9 cellular contexts compared by ENCODE assay signal in the genomic region with DNA sequence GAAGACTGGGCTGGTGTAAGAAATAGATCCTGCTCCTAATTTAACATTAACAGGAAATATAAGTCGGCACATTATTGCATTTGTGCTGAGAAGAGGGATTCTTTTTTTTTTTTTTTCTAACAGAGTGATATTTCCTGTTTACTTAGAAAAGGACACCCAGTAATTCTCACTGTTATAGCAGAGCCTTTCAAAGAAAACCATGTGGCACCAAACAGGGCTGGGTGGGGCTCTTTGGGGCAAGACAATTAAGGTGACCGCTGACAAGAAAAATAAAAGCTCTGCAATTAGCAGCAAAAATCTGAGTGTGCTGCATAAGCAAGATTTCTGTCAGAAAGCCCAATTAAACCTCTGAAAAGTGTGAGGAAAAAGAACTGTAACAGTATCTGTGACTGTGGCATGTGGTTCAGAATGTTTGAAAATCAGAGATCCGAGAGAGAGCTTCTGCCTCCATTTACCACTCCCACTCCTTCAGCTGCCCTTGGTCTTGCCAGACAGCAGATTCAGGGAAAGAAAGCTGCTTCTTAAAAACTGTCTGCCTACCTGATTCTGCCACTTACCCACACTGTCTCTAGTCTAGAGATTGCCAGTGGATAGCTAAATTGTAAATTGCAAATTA.
DNase-seq lines count a peak whose midpoint lies in the region; ATAC-seq and TF ChIP-seq lines count a peak whose summit lies in the region.
"Had no signal": no experiment of that assay in that cellular context is flagged by ENCODE, and none has a peak within 500 bp of the region (broad histone marks: within the 10 kb centered on the region; RNA-seq: fewer than 3 reads in every experiment).

No MANE protein-coding gene starts in this region.

- peak overlapping the region; percentile 61 for H3K4me2 ChIP-seq in MM.1S (ENCODE audit: low read depth, low read length)

- peak overlapping the region in 3 of 5 experiments; percentile 19 to 85 (median 84) for H3K27ac Mint-ChIP-seq in brain
- peak overlapping the region; percentile 86 to 93 for H3K27ac Mint-ChIP-seq in natural killer cell treated with Interleukin-12 subunit alpha and Interleukin-12 subunit beta and Interleukin-15 and Interleukin-18, amount 100 ng/mL, for 72 hours

- no peak for TF ChIP-seq CTCF in C4-2B (conservative IDR thresholded peaks at IDR 0.05)
- TF ChIP-seq CTCF in MM.1S (IDR thresholded peaks at IDR 0.05; ENCODE audit: low read length) = no peak
- no peak for TF ChIP-seq CTCF in brain (conservative IDR thresholded peaks at IDR 0.05)

- peaks cover 36% of the 10 kb centered on the region for H3K4me1 ChIP-seq in MM.1S (ENCODE audit: low read length)

- ATAC-seq in natural killer cell treated with Interleukin-12 subunit alpha and Interleukin-12 subunit beta and Interleukin-15 and Interleukin-18, amount 100 ng/mL, for 72 hours = peak; percentile 88 to 94

- no peaks in the 10 kb centered on the region for H4K20me1 ChIP-seq in MM.1S (ENCODE audit: insufficient read depth, low read length)

- H3K27me3 Mint-ChIP-seq in brain = peaks cover 14% of the 10 kb centered on the region
- H3K27me3 Mint-ChIP-seq in natural killer cell treated with Interleukin-12 subunit alpha and Interleukin-12 subunit beta and Interleukin-15 and Interleukin-18, amount 100 ng/mL, for 72 hours = no peaks in the 10 kb centered on the region

- peak overlapping the region; percentile 40 for H3K9ac ChIP-seq in MM.1S (ENCODE audit: low read length)

- H3K27ac ChIP-seq in C4-2B (peak overlapping the region; percentile 80), MM.1S (ENCODE audit: low read length) (peak overlapping the region; percentile 82)

- no peaks in the 10 kb centered on the region for H3K36me3 ChIP-seq in MM.1S (replicated peaks; ENCODE audit: insufficient read depth, low read length)

- H3K27me3 ChIP-seq in MM.1S (replicated peaks; ENCODE audit: insufficient read depth, low read length) = no peaks in the 10 kb centered on the region

- H3K36me3 Mint-ChIP-seq in brain = peaks cover 4% of the 10 kb centered on the region
- H3K36me3 Mint-ChIP-seq in natural killer cell treated with Interleukin-12 subunit alpha and Interleukin-12 subunit beta and Interleukin-15 and Interleukin-18, amount 100 ng/mL, for 72 hours = peaks cover 16% of the 10 kb centered on the region

- peaks cover 30% of the 10 kb centered on the region for H3F3A ChIP-seq in MM.1S (ENCODE audit: insufficient read depth, low read length)

- peak overlapping the region in 3 of 5 experiments; percentile 61 to 70 (median 63) for H3K4me3 Mint-ChIP-seq in brain
- H3K4me3 Mint-ChIP-seq in natural killer cell treated with Interleukin-12 subunit alpha and Interleukin-12 subunit beta and Interleukin-15 and Interleukin-18, amount 100 ng/mL, for 72 hours = peak overlapping the region; percentile 71

- H3K4me3 ChIP-seq in MM.1S (ENCODE audit: low read length) = peak overlapping the region; percentile 6; the same call in 1 of the 2 replicates

- DNase-seq in MM.1S = peak; percentile 89
- DNase-seq in natural killer cell treated with Interleukin-12 subunit alpha and Interleukin-12 subunit beta and Interleukin-15 and Interleukin-18, amount 100 ng/mL, for 72 hours (ENCODE audit: low spot score) = no peak
- no peak for DNase-seq in GF-D8 (lab: John Stamatoyannopoulos, UW)
- DNase-seq in cerebellar nuclear complex (lab: John Stamatoyannopoulos, UW) = no peak
- DNase-seq in COR-L47 (lab: John Stamatoyannopoulos, UW) = no peak
- no peak for DNase-seq in HT-29 (ENCODE audit: low spot score)
- DNase-seq: activated CD8-positive, alpha-beta memory T cell treated with anti-CD3 and anti-CD28 coated beads for 24 hours had no signal

- no peaks in the 10 kb centered on the region for H3K9me3 ChIP-seq in MM.1S (replicated peaks; ENCODE audit: insufficient read depth, low read length)

- peak overlapping the region; percentile 59 for H2AFZ ChIP-seq in MM.1S (ENCODE audit: low read length)

- H3K9me3 Mint-ChIP-seq in brain = peaks cover 2 to 18% (median 12%) of the 10 kb centered on the region in 5 experiments
- H3K9me3 Mint-ChIP-seq in natural killer cell treated with Interleukin-12 subunit alpha and Interleukin-12 subunit beta and Interleukin-15 and Interleukin-18, amount 100 ng/mL, for 72 hours = no peaks in the 10 kb centered on the region

- no peaks in the 10 kb centered on the region for H3K79me2 ChIP-seq in MM.1S (ENCODE audit: low read length)

- H3K4me1 Mint-ChIP-seq in brain = peaks cover 46% of the 10 kb centered on the region
- H3K4me1 Mint-ChIP-seq in natural killer cell treated with Interleukin-12 subunit alpha and Interleukin-12 subunit beta and Interleukin-15 and Interleukin-18, amount 100 ng/mL, for 72 hours (ENCODE audit: low read depth in 2 of 2) = peaks cover 51 to 71% of the 10 kb centered on the region in 2 donors

- H3K9me2 ChIP-seq in MM.1S (replicated peaks; ENCODE audit: insufficient read depth, low read length) = no peaks in the 10 kb centered on the region
